Comparison of ENCODE assay signal across 8 cellular contexts in the genomic region with DNA sequence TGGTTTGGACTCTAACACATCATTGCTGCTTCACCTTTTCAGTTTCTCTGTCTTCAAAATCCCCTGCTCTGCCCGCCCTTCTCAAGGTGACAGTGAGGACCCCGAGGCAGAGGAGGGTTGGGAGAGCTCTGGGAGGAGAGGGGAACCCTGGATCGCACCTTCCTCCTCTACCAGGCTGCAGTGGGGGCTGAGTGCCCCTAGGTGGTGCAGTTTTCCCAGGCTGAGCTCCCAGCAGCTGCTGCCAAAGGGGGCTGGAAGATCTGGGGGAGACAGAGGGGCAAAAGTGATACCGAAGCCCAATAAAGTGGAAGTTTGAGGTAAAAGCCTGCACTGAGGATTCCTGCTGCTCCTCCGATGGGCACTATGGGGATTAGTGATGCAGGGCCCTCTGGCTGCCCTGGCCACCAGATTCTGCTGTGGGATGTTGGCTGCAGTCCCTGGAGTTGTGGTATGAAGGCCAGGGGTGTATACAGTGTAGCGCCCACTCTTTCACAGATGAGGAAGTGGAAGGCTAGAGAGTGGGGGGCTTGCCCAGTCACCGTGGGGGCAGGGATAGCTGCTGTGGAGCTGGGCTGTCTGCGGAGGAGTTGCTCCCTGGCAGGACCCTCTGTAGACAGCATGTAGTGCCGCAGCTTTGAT. TPM values are rescaled to one million over a fixed set of nuclear protein-coding genes. Genes with fewer than 3 reads are reported as not detected.
DNase-seq lines count a peak whose midpoint lies in the region; ATAC-seq and TF ChIP-seq lines count a peak whose summit lies in the region.

No MANE protein-coding gene starts in this region.

- H3K27me3 Mint-ChIP-seq in activated CD4-positive, alpha-beta memory T cell treated with anti-CD3 and anti-CD28 coated beads, Interleukin-2, amount 10 ng/mL, durations not matched to agents 7 days and 5 days, result peaks cover 31% of the 10 kb centered on the region

- ATAC-seq in GM21619 (IDR thresholded peaks at IDR 0.05; ENCODE audit: unreplicated experiment), result no peak

- no peaks in the 10 kb centered on the region for H3K9me3 ChIP-seq in parathyroid adenoma (ENCODE audit: control insufficient read depth, low read length)

- TF ChIP-seq CTCF in fibroblast of villous mesenchyme (IDR thresholded peaks at IDR 0.05; ENCODE audit: insufficient read depth, low read depth, low read length) (peak; percentile 92), parathyroid adenoma (IDR thresholded peaks at IDR 0.05) (peak; percentile 54)

- no peaks in the 10 kb centered on the region for H3K79me2 ChIP-seq in parathyroid adenoma

- no peaks in the 10 kb centered on the region for H3K36me3 ChIP-seq in parathyroid adenoma (ENCODE audit: control insufficient read depth, insufficient read depth, low read length)

- no peak overlapping the region for H3K27ac ChIP-seq in parathyroid adenoma

- no peaks in the 10 kb centered on the region for H3K9me3 Mint-ChIP-seq in activated CD4-positive, alpha-beta memory T cell treated with anti-CD3 and anti-CD28 coated beads, Interleukin-2, amount 10 ng/mL, durations not matched to agents 7 days and 5 days

- H3K4me2 ChIP-seq in parathyroid adenoma (ENCODE audit: low read length), result no peak overlapping the region

- no peak overlapping the region for H3K4me3 ChIP-seq in fibroblast of villous mesenchyme (ENCODE audit: low read depth, low read length)
- no peak overlapping the region for H3K4me3 ChIP-seq in parathyroid adenoma (ENCODE audit: low read depth, low read length)

- H3K27ac Mint-ChIP-seq in activated CD4-positive, alpha-beta memory T cell treated with anti-CD3 and anti-CD28 coated beads, Interleukin-2, amount 10 ng/mL, durations not matched to agents 7 days and 5 days, result no peak overlapping the region

- H3K4me3 Mint-ChIP-seq in activated CD4-positive, alpha-beta memory T cell treated with anti-CD3 and anti-CD28 coated beads, Interleukin-2, amount 10 ng/mL, durations not matched to agents 7 days and 5 days, result no peak overlapping the region

- CTCF ChIA-PET in activated CD4-positive, alpha-beta memory T cell treated with anti-CD3 and anti-CD28 coated beads, Interleukin-2, amount 10 ng/mL, durations not matched to agents 7 days and 5 days (lab: Charles Lee), result interaction anchor here (1.2 to 4.2 kb wide), 11 partner anchors 10 to 150 kb away, joined by 3 to 19 read pairs (median 5); no protein-coding TSS in a partner anchor

- no peaks in the 10 kb centered on the region for H3K4me1 Mint-ChIP-seq in activated CD4-positive, alpha-beta memory T cell treated with anti-CD3 and anti-CD28 coated beads, Interleukin-2, amount 10 ng/mL, durations not matched to agents 7 days and 5 days

- H3K36me3 Mint-ChIP-seq in activated CD4-positive, alpha-beta memory T cell treated with anti-CD3 and anti-CD28 coated beads, Interleukin-2, amount 10 ng/mL, durations not matched to agents 7 days and 5 days (ENCODE audit: low read depth), result no peaks in the 10 kb centered on the region

- no peak overlapping the region for H3K9ac ChIP-seq in parathyroid adenoma

- H3K27me3 ChIP-seq in parathyroid adenoma (ENCODE audit: control insufficient read depth, insufficient read depth, low read length), result no peaks in the 10 kb centered on the region

- no peak overlapping the region for H2AFZ ChIP-seq in parathyroid adenoma

- no peaks in the 10 kb centered on the region for H3K4me1 ChIP-seq in parathyroid adenoma

- DNase-seq in DMS79 treated with DMSO at 0.1 percent for 48 hours (lab: John Stamatoyannopoulos, UW) (peak; percentile 7), DMS79 (lab: John Stamatoyannopoulos, UW) (no peak), M059J (ENCODE audit: low read depth) (peak; percentile 17), fibroblast of villous mesenchyme (ENCODE audit: low read depth) (peak; percentile 19), NCI-H226 (no peak)
- DNase-seq in activated CD4-positive, alpha-beta memory T cell treated with anti-CD3 and anti-CD28 coated beads, Interleukin-2, amount 10 ng/mL, durations not matched to agents 7 days and 5 days, result peak; percentile 34

- POLR2A ChIA-PET in activated CD4-positive, alpha-beta memory T cell treated with anti-CD3 and anti-CD28 coated beads, Interleukin-2, amount 10 ng/mL, durations not matched to agents 7 days and 5 days (lab: Charles Lee), result no interaction called here

RNA-seq across cellular contexts. Expression of a gene that starts 40.7 kb away (rescaled TPM):
- total RNA-seq in M059J (2014; rRNA removed; shearing (Covaris generic)), result 18.8 and 28.8 TPM in 2 replicates
- total RNA-seq in activated CD4-positive, alpha-beta memory T cell treated with anti-CD3 and anti-CD28 coated beads, Interleukin-2, amount 10 ng/mL, durations not matched to agents 7 days and 5 days, result 10 to 100 TPM; 20.1 to 20.2 TPM
- 19.4 and 26.1 TPM in 2 replicates for total RNA-seq in fibroblast of villous mesenchyme

Comparison
In these comparisons a context has a peak if more than half of its experiments do, and no peak if none do; other contexts are left out.
1. DNase-seq: peak in DMS79 treated with DMSO at 0.1 percent for 48 hours (single experiment), M059J (single experiment), activated CD4-positive, alpha-beta memory T cell treated with anti-CD3 and anti-CD28 coated beads, Interleukin-2, amount 10 ng/mL, durations not matched to agents 7 days and 5 days (single experiment) and fibroblast of villous mesenchyme (single experiment); none in DMS79 (single experiment) and NCI-H226 (single experiment).